ENCODE assay signal across 10 cellular contexts in the genomic region with DNA sequence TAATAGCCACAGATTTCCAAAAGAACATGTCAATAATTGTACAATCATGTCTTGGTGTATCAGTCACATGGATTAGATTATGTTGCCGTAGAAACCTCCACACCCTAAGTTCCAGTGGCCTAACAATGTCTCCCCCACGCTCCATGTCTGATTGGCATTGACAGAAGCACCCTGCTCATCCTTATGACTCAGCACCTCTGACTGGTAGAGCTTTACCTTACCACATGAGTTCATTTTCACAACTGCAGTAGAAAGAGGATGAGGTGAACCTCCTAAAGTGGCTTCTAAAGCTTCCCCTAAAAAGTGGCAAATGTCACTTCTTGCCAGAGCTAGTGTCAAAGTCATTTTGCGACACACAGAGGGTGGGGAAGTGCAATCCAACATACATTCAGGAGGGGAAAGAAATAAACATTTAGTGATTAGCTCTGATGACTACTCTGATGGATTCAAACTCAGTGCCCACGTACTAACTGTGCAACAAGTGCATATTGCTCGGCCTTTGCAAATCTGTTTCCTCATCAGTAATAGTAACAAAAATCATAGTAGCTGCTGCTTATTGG. TPM values are rescaled to one million over a fixed set of nuclear protein-coding genes. Genes with fewer than 3 reads are reported as not detected.
DNase-seq lines count a peak whose midpoint lies in the region; ATAC-seq and TF ChIP-seq lines count a peak whose summit lies in the region.
"Had no signal": no experiment of that assay in that cellular context is flagged by ENCODE, and none has a peak within 500 bp of the region (broad histone marks: within the 10 kb centered on the region; RNA-seq: fewer than 3 reads in every experiment).

No MANE protein-coding gene starts in this region.

- H3K27me3 Mint-ChIP-seq in activated T-cell treated with anti-CD3 and anti-CD28 coated beads, Interleukin-2, amount 50 U/mL, for 72 hours (ENCODE audit: low read depth), result peaks cover 34% of the 10 kb centered on the region

- H2AFZ ChIP-seq in PC-3 (ENCODE audit: low read length), result no peak overlapping the region

- no peak overlapping the region for H3K4me3 ChIP-seq in PC-3 (ENCODE audit: low read length)
- H3K4me3 ChIP-seq in upper lobe of right lung, result no peak overlapping the region

- peak; percentile 87 to 93 for ATAC-seq in activated T-cell treated with anti-CD3 and anti-CD28 coated beads, Interleukin-2, amount 50 U/mL, for 72 hours (replicated peaks in 1 of 2)
- ATAC-seq in HG03097 (IDR thresholded peaks at IDR 0.05; ENCODE audit: low FRiP score, unreplicated experiment) (peak; percentile 70), PC-3 (peak; percentile 47), upper lobe of right lung (peak; percentile 58), HG02884 (IDR thresholded peaks at IDR 0.05; ENCODE audit: unreplicated experiment) (no peak)

- intact Hi-C loops in PC-3 (cut with micrococcal nuclease), result no loop called here
- intact Hi-C loops in upper lobe of right lung (cut with DNase I), result no loop called here

- CTCF ChIA-PET in PC-3 (lab: Charles Lee), result no interaction called here

- H3K27ac ChIP-seq in PC-3 (ENCODE audit: low read length) (no peak overlapping the region), upper lobe of right lung (no peak overlapping the region)

- H4K20me1 ChIP-seq in PC-3 (ENCODE audit: low read length), result no peaks in the 10 kb centered on the region

- no peaks in the 10 kb centered on the region; the same call in 1 of the 2 replicates for H3K27me3 ChIP-seq in PC-3 (ENCODE audit: low read length)
- no peaks in the 10 kb centered on the region for H3K27me3 ChIP-seq in upper lobe of right lung

- BruUV-seq in PC-3 (replicated peaks; lab: Mats Ljungman, UMichigan), result no TSS peak

- H3K9me3 ChIP-seq in PC-3 (ENCODE audit: low read length) (no peaks in the 10 kb centered on the region), upper lobe of right lung (no peaks in the 10 kb centered on the region)

- H3K4me1 Mint-ChIP-seq in activated T-cell treated with anti-CD3 and anti-CD28 coated beads, Interleukin-2, amount 50 U/mL, for 72 hours (ENCODE audit: low read depth), result peaks cover 11% of the 10 kb centered on the region

- no peaks in the 10 kb centered on the region for H3F3A ChIP-seq in PC-3 (ENCODE audit: low read length, unreplicated experiment)

- H3K9me3 Mint-ChIP-seq in activated T-cell treated with anti-CD3 and anti-CD28 coated beads, Interleukin-2, amount 50 U/mL, for 72 hours, result peaks cover 0 to 3% of the 10 kb centered on the region in 2 donors

- H3K79me2 ChIP-seq in PC-3 (ENCODE audit: low read length), result no peaks in the 10 kb centered on the region

- H3K9ac ChIP-seq in PC-3 (ENCODE audit: low read length), result no peak overlapping the region

- H3K4me2 ChIP-seq in PC-3 (ENCODE audit: low read length), result no peak overlapping the region

- TF ChIP-seq CTCF in PC-3 (conservative IDR thresholded peaks at IDR 0.05; ENCODE audit: low read depth, low read length), result no peak
- TF ChIP-seq CTCF in upper lobe of right lung (IDR thresholded peaks at IDR 0.05), result no peak

- H3K36me3 Mint-ChIP-seq in activated T-cell treated with anti-CD3 and anti-CD28 coated beads, Interleukin-2, amount 50 U/mL, for 72 hours (ENCODE audit: insufficient read depth in 2 of 2), result no peaks in the 10 kb centered on the region

- no peaks in the 10 kb centered on the region for H3K9me2 ChIP-seq in PC-3 (replicated peaks; ENCODE audit: low read length)

- POLR2A ChIA-PET in PC-3 (lab: Charles Lee; ENCODE audit: unreplicated experiment), result no interaction called here

- DNase-seq in activated T-cell treated with anti-CD3 and anti-CD28 coated beads, Interleukin-2, amount 50 U/mL, for 72 hours, result peak; percentile 7 to 13
- DNase-seq in activated T-cell treated with anti-CD3 and anti-CD28 coated beads, Interleukin-2, amount 50 U/mL, for 1 hour, result no peak
- DNase-seq in PC-3, result peak; percentile 48
- DNase-seq in upper lobe of right lung, result no peak
- DNase-seq in hippocampal formation (lab: John Stamatoyannopoulos, UW), result no peak
- DNase-seq in NCI-H2029 (lab: John Stamatoyannopoulos, UW), result no peak
- DNase-seq: NCI-H2227 treated with DMSO at 0.1 percent for 48 hours had no signal

- no peaks in the 10 kb centered on the region for H3K36me3 ChIP-seq in PC-3 (ENCODE audit: low read depth, low read length)
- H3K36me3 ChIP-seq in upper lobe of right lung, result no peaks in the 10 kb centered on the region

- H3K4me3 Mint-ChIP-seq in activated T-cell treated with anti-CD3 and anti-CD28 coated beads, Interleukin-2, amount 50 U/mL, for 72 hours, result no peak overlapping the region

- peaks cover 7% of the 10 kb centered on the region for H3K4me1 ChIP-seq in PC-3 (ENCODE audit: insufficient read depth, low read length)
- H3K4me1 ChIP-seq in upper lobe of right lung, result no peaks in the 10 kb centered on the region

- no peak overlapping the region for H3K27ac Mint-ChIP-seq in activated T-cell treated with anti-CD3 and anti-CD28 coated beads, Interleukin-2, amount 50 U/mL, for 72 hours

RNA-seq across cellular contexts. Expression of a gene that starts 30.6 kb away (rescaled TPM):
- not detected for total RNA-seq in activated T-cell treated with anti-CD3 and anti-CD28 coated beads, Interleukin-2, amount 50 U/mL, for 72 hours
- total RNA-seq in PC-3 (2014; rRNA removed) (not detected in 2 replicates), upper lobe of right lung (not detected)
- total RNA-seq: kidney epithelial cell had no signal

RNA-seq across cellular contexts. Expression of a gene that starts 39.5 kb away (rescaled TPM):
- total RNA-seq in activated T-cell treated with anti-CD3 and anti-CD28 coated beads, Interleukin-2, amount 50 U/mL, for 72 hours, result 10 to 100 TPM; 23.1 to 25.3 TPM
- total RNA-seq in PC-3 (2014; rRNA removed), result 63.5 and 70.6 TPM in 2 replicates
- 21.3 TPM for total RNA-seq in upper lobe of right lung

RNA-seq across cellular contexts. Expression of a gene that starts 51.8 kb away (rescaled TPM):
- total RNA-seq in activated T-cell treated with anti-CD3 and anti-CD28 coated beads, Interleukin-2, amount 50 U/mL, for 72 hours, result 10 to 100 TPM; 42.2 to 47.6 TPM
- total RNA-seq in PC-3 (2014; rRNA removed) (83.9 and 89.4 TPM in 2 replicates), upper lobe of right lung (38.1 TPM)

Comparison
In these comparisons a context has a peak if more than half of its experiments do, and no peak if none do; other contexts are left out.
1. DNase-seq: peak in activated T-cell treated with anti-CD3 and anti-CD28 coated beads, Interleukin-2, amount 50 U/mL, for 72 hours (2 of 2) and PC-3 (single experiment); none in activated T-cell treated with anti-CD3 and anti-CD28 coated beads, Interleukin-2, amount 50 U/mL, for 1 hour (single experiment), upper lobe of right lung (single experiment), hippocampal formation (0 of 2) and NCI-H2029 (single experiment).